ENCODE assay signal across 26 cellular contexts in genomic region chr2:173280853-173281252, GRCh38.
"Had no signal": no experiment of that assay in that cellular context is flagged by ENCODE, and none has a peak within 500 bp of the region (broad histone marks: within the 10 kb centered on the region; RNA-seq: fewer than 3 reads in every experiment).

No MANE protein-coding gene starts in this region.

- ATAC-seq: esophagus mucosa; gastrocnemius medialis; left ventricle myocardium superior; lower lobe of right lung; mucosa of descending colon; natural killer cell treated with Interleukin-12 subunit alpha and Interleukin-12 subunit beta and Interleukin-15 and Interleukin-18, amount 100 ng/mL, for 72 hours; right lobe of liver; stimulated activated naive CD8-positive, alpha-beta T cell treated with anti-CD3 and anti-CD28 coated beads, Interleukin-15, Interleukin-2, amounts not matched to agents 100 U/mL and 50 U/mL, for 24 hours had no signal

- H3K9me3 Mint-ChIP-seq: mesothelial cell of epicardium; naive B cell; natural killer cell treated with Interleukin-12 subunit alpha and Interleukin-12 subunit beta and Interleukin-15 and Interleukin-18, amount 100 ng/mL, for 72 hours; type B pancreatic cell had no signal

- H3K27ac Mint-ChIP-seq: dendritic cell treated with granulocyte-macrophage colony-stimulating factor and Interleukin-4, amounts not matched to agents 40 ng/mL and 50 ng/mL, for 4 days; endodermal cell; mesothelial cell of epicardium; neural progenitor cell; progenitor cell of endocrine pancreas; type B pancreatic cell had no signal

- H3K4me1 Mint-ChIP-seq: endodermal cell, mesothelial cell of epicardium, naive B cell, neural progenitor cell had no signal

- H3K36me3 Mint-ChIP-seq: mesothelial cell of epicardium; naive B cell; natural killer cell treated with Interleukin-12 subunit alpha and Interleukin-12 subunit beta and Interleukin-15 and Interleukin-18, amount 100 ng/mL, for 72 hours; neural progenitor cell; type B pancreatic cell had no signal

- H3K4me3 Mint-ChIP-seq: dendritic cell treated with granulocyte-macrophage colony-stimulating factor and Interleukin-4, amounts not matched to agents 40 ng/mL and 50 ng/mL, for 4 days; endodermal cell; mesothelial cell of epicardium; naive B cell; natural killer cell treated with Interleukin-12 subunit alpha and Interleukin-12 subunit beta and Interleukin-15 and Interleukin-18, amount 100 ng/mL, for 72 hours; neural progenitor cell; type B pancreatic cell had no signal

- DNase-seq: effector CD8-positive, alpha-beta T cell; endodermal cell; foreskin fibroblast; gastrocnemius medialis; head of caudate nucleus; left ventricle myocardium superior; lower lobe of right lung; mucosa of descending colon; naive B cell; right lobe of liver; small intestine; stimulated activated CD4-positive, alpha-beta T cell treated with anti-CD3 and anti-CD28 coated beads, Interleukin-12 subunit alpha, Interleukin-12 subunit beta, amount 100 ng/mL, for 4 hours; stimulated activated CD4-positive, alpha-beta T cell treated with anti-CD3 and anti-CD28 coated beads, Interleukin-1b, Interleukin-23, amount 100 ng/mL, for 48 hours; stimulated activated CD4-positive, alpha-beta T cell treated with anti-CD3 and anti-CD28 coated beads, Interleukin-4, amount 100 ng/mL, for 1 hour; stimulated activated CD8-positive, alpha-beta memory T cell treated with anti-CD3 and anti-CD28 coated beads, Interleukin-4, amount 100 ng/mL, for 48 hours; stimulated activated naive CD8-positive, alpha-beta T cell treated with anti-CD3 and anti-CD28 coated beads, Interleukin-15, Interleukin-2, amounts not matched to agents 100 U/mL and 50 U/mL, for 24 hours; substantia nigra; testis; tibial artery had no signal

- H3K27me3 Mint-ChIP-seq: naive B cell, progenitor cell of endocrine pancreas had no signal
